ENCODE assay signal across 14 cellular contexts in genomic region chr13:77507931-77508776, GRCh38. TPM values are rescaled to one million over a fixed set of nuclear protein-coding genes. Genes with fewer than 3 reads are reported as not detected.
DNase-seq lines count a peak whose midpoint lies in the region; ATAC-seq and TF ChIP-seq lines count a peak whose summit lies in the region.
"Had no signal": no experiment of that assay in that cellular context is flagged by ENCODE, and none has a peak within 500 bp of the region (broad histone marks: within the 10 kb centered on the region; RNA-seq: fewer than 3 reads in every experiment).

No MANE protein-coding gene starts in this region.

- CTCF ChIA-PET in IMR-90 (lab: Yijun Ruan, JAX), result no interaction called here

- no peak for TF ChIP-seq RAD21 in IMR-90 (IDR thresholded peaks at IDR 0.05; ENCODE audit: low read length)

- H3K27me3 ChIP-seq in IMR-90 (ENCODE audit: control insufficient read depth, insufficient read depth, low read length) (no peaks in the 10 kb centered on the region), adipocyte (replicated peaks; ENCODE audit: control insufficient read depth, insufficient read depth, low read length) (no peaks in the 10 kb centered on the region), mesenchymal stem cell (ENCODE audit: control insufficient read depth in 1 of 2, insufficient read depth in 1 of 2, low read length in 2 of 2) (no peaks in the 10 kb centered on the region), mesendoderm (ENCODE audit: insufficient read depth, low read length, poor library complexity) (no peaks in the 10 kb centered on the region)
- H3K27me3 ChIP-seq: tibial artery had no signal

- H3K9me3 ChIP-seq in IMR-90 (ENCODE audit: control insufficient read depth, insufficient read depth, low read length), result no peaks in the 10 kb centered on the region
- no peaks in the 10 kb centered on the region for H3K9me3 ChIP-seq in adipocyte (ENCODE audit: control insufficient read depth, low read length)
- no peaks in the 10 kb centered on the region for H3K9me3 ChIP-seq in mesenchymal stem cell (ENCODE audit: control insufficient read depth, low read length)
- H3K9me3 ChIP-seq: tibial artery had no signal

- intact Hi-C loops in IMR-90 (cut with micrococcal nuclease), result no loop called here

- H2AK5ac ChIP-seq in IMR-90 (ENCODE audit: low read depth, low read length) (no peak overlapping the region), mesenchymal stem cell (ENCODE audit: low read length, severe bottlenecking) (no peak overlapping the region), mesendoderm (ENCODE audit: low read length) (no peak overlapping the region)

- no peak overlapping the region for H2BK15ac ChIP-seq in IMR-90 (ENCODE audit: low read depth, low read length)
- no peak overlapping the region for H2BK15ac ChIP-seq in mesenchymal stem cell (ENCODE audit: low read depth, poor library complexity, severe bottlenecking)
- H2BK15ac ChIP-seq in mesendoderm (replicated peaks; ENCODE audit: low read depth), result no peak overlapping the region

- H3K56ac ChIP-seq in IMR-90 (ENCODE audit: extremely low read depth, insufficient read depth, low read length), result no peak overlapping the region
- no peak overlapping the region for H3K56ac ChIP-seq in mesendoderm (ENCODE audit: low read length)

- H3K4me2 ChIP-seq in IMR-90 (ENCODE audit: low read depth, low read length) (no peak overlapping the region), mesenchymal stem cell (ENCODE audit: low read length, poor library complexity, severe bottlenecking) (peak overlapping the region; percentile 42), mesendoderm (ENCODE audit: low read length) (no peak overlapping the region)

- no peaks in the 10 kb centered on the region for H3K79me2 ChIP-seq in mesendoderm (ENCODE audit: control insufficient read depth, insufficient read depth, low read length)

- H2BK5ac ChIP-seq in IMR-90 (ENCODE audit: low read depth, low read length, poor library complexity, severe bottlenecking) (no peak overlapping the region), mesenchymal stem cell (ENCODE audit: low read depth, low read length, poor library complexity, severe bottlenecking) (peak overlapping the region; percentile 31), mesendoderm (ENCODE audit: low read length) (no peak overlapping the region)

- H4K5ac ChIP-seq in IMR-90 (ENCODE audit: low read depth, low read length) (no peak overlapping the region), mesendoderm (ENCODE audit: low read length) (no peak overlapping the region)

- no peak overlapping the region for H2BK120ac ChIP-seq in IMR-90 (ENCODE audit: low read depth, low read length)
- no peak overlapping the region for H2BK120ac ChIP-seq in mesenchymal stem cell (ENCODE audit: low read depth, low read length)
- H2BK120ac ChIP-seq in mesendoderm (ENCODE audit: low read depth, low read length), result no peak overlapping the region

- H3K79me1 ChIP-seq in IMR-90 (ENCODE audit: low read depth in 1 of 2, low read length in 2 of 2) (no peaks in the 10 kb centered on the region), mesenchymal stem cell (replicated peaks; ENCODE audit: low read length, poor library complexity, severe bottlenecking) (no peaks in the 10 kb centered on the region), mesendoderm (ENCODE audit: low read length) (no peaks in the 10 kb centered on the region)

- no peaks in the 10 kb centered on the region for H3K36me3 ChIP-seq in IMR-90 (ENCODE audit: control insufficient read depth, insufficient read depth, low read length)
- no peaks in the 10 kb centered on the region for H3K36me3 ChIP-seq in adipocyte (ENCODE audit: control insufficient read depth, insufficient read depth, low read length, severe bottlenecking)
- H3K36me3 ChIP-seq in mesenchymal stem cell (ENCODE audit: control insufficient read depth in 1 of 2, insufficient read depth in 2 of 2, low read depth in 1 of 2, low read length in 2 of 2), result no peaks in the 10 kb centered on the region
- no peaks in the 10 kb centered on the region for H3K36me3 ChIP-seq in mesendoderm (ENCODE audit: control insufficient read depth, insufficient read depth, low read length)
- H3K36me3 ChIP-seq: tibial artery had no signal

- H3K23ac ChIP-seq in IMR-90 (ENCODE audit: low read depth, low read length) (no peak overlapping the region), mesenchymal stem cell (ENCODE audit: low read length in 2 of 2) (no peak overlapping the region), mesendoderm (ENCODE audit: low read length) (no peak overlapping the region)

- no CpG with 5 or more reads among the region's 5 CpGs for WGBS in IMR-90 (ENCODE audit: extremely low coverage in 2 of 2, insufficient read length in 1 of 2), 2 experiments
- 66% methylated on average over 5 of the region's 5 CpGs for WGBS in mesenchymal stem cell
- no CpG with 5 or more reads among the region's 5 CpGs for WGBS in mesendoderm (ENCODE audit: extremely low coverage, insufficient coverage, low lambda C conversion rate)

- H3K4me3 ChIP-seq in IMR-90 (ENCODE audit: insufficient read depth, low read depth, low read length), result no peak overlapping the region
- H3K4me3 ChIP-seq in adipocyte (ENCODE audit: low read length), result no peak overlapping the region
- no peak overlapping the region for H3K4me3 ChIP-seq in mesenchymal stem cell (ENCODE audit: insufficient read depth in 1 of 2, low read depth in 1 of 2, low read length in 2 of 2)
- H3K4me3 ChIP-seq in mesendoderm (ENCODE audit: low read length), result no peak overlapping the region
- H3K4me3 ChIP-seq: tibial artery had no signal

- BruUV-seq in IMR-90 (replicated peaks; lab: Mats Ljungman, UMichigan), result no TSS peak

- H2AFZ ChIP-seq in IMR-90 (replicated peaks; ENCODE audit: low read length, poor library complexity) (no peak overlapping the region), mesenchymal stem cell (ENCODE audit: low read depth, low read length) (no peak overlapping the region)

- TF ChIP-seq POLR2A in IMR-90 (IDR thresholded peaks at IDR 0.05; ENCODE audit: low read depth, low read length), result no peak

- H4K8ac ChIP-seq in IMR-90 (ENCODE audit: low read depth in 2 of 2, low read length in 2 of 2), result no peak overlapping the region
- H4K8ac ChIP-seq in mesenchymal stem cell (ENCODE audit: low read length), result no peak overlapping the region
- H4K8ac ChIP-seq in mesendoderm (ENCODE audit: low read depth, low read length), result no peak overlapping the region

- H2AK9ac ChIP-seq in IMR-90 (replicated peaks; ENCODE audit: low read depth, low read length, poor library complexity), result no peak overlapping the region

- H3K9ac ChIP-seq in IMR-90 (ENCODE audit: low read depth, low read length) (no peak overlapping the region), adipocyte (ENCODE audit: low read length) (no peak overlapping the region), mesenchymal stem cell (ENCODE audit: low read length) (no peak overlapping the region), mesendoderm (ENCODE audit: low read length) (no peak overlapping the region)

- H3K9me1 ChIP-seq in IMR-90 (ENCODE audit: insufficient read depth, low read length), result no peaks in the 10 kb centered on the region

- no peak overlapping the region for H2BK12ac ChIP-seq in mesenchymal stem cell (ENCODE audit: low read length in 2 of 2)

- H3K18ac ChIP-seq in IMR-90 (ENCODE audit: low read depth, low read length) (no peak overlapping the region), mesenchymal stem cell (ENCODE audit: low read depth in 1 of 2, low read length in 2 of 2) (peak overlapping the region in 1 of 2 experiments; percentile 6), mesendoderm (ENCODE audit: low read length) (no peak overlapping the region)

- H2BK20ac ChIP-seq in IMR-90 (ENCODE audit: low read depth, low read length), result no peak overlapping the region

- no peak for TF ChIP-seq CTCF in IMR-90 (conservative IDR thresholded peaks at IDR 0.05; ENCODE audit: low read depth, low read length)

- POLR2A ChIA-PET in IMR-90 (lab: Charles Lee; ENCODE audit: unreplicated experiment), result no interaction called here

- H3K27ac ChIP-seq in IMR-90 (ENCODE audit: insufficient read depth, low read length) (no peak overlapping the region), mesenchymal stem cell (ENCODE audit: low read length, poor library complexity, severe bottlenecking) (peak overlapping the region; percentile 82), mesendoderm (ENCODE audit: low read depth, low read length) (no peak overlapping the region)
- H3K27ac ChIP-seq: tibial artery had no signal

- DNase-seq in DMS153 (lab: John Stamatoyannopoulos, UW) (peak; percentile 16), IMR-90 (peak; percentile 49), adipocyte (ENCODE audit: low read depth) (peak; percentile 65), mesenchymal stem cell (peak; percentile 29), HuH-7.5 (ENCODE audit: low spot score) (no peak), mesendoderm (no peak)
- DNase-seq: activated T-cell treated with anti-CD3 and anti-CD28 coated beads, Interleukin-2, amount 50 U/mL, for 72 hours; endodermal cell; NCI-H146; T-helper 17 cell; tibial artery had no signal

- ATAC-seq in IMR-90 (ENCODE audit: low read depth), result no peak
- ATAC-seq in HG03159 (IDR thresholded peaks at IDR 0.05; ENCODE audit: unreplicated experiment), result no peak
- ATAC-seq in GM19328 (IDR thresholded peaks at IDR 0.05; ENCODE audit: unreplicated experiment), result no peak
- ATAC-seq: T-helper 17 cell had no signal

- H3K4me1 ChIP-seq in IMR-90 (ENCODE audit: control insufficient read depth, insufficient read depth, low read length) (no peaks in the 10 kb centered on the region), adipocyte (ENCODE audit: control insufficient read depth, insufficient read depth, low read length) (peaks cover 15% of the 10 kb centered on the region), mesenchymal stem cell (ENCODE audit: control insufficient read depth, insufficient read depth, low read depth, low read length) (no peaks in the 10 kb centered on the region), mesendoderm (ENCODE audit: control insufficient read depth, low read depth, low read length) (no peaks in the 10 kb centered on the region)

- in situ Hi-C loops in IMR-90 (cut with MboI; ENCODE audit: low sequenced_read_pairs), result no loop called here

- no peak overlapping the region for H4K91ac ChIP-seq in IMR-90 (ENCODE audit: insufficient read depth, low read depth, low read length)
- H4K91ac ChIP-seq in mesenchymal stem cell (ENCODE audit: low read length), result no peak overlapping the region

- no peaks in the 10 kb centered on the region for H4K20me1 ChIP-seq in IMR-90 (ENCODE audit: insufficient read depth, low read length)

- H3K4ac ChIP-seq in IMR-90 (ENCODE audit: low read depth, low read length) (no peak overlapping the region), mesenchymal stem cell (ENCODE audit: low read depth in 1 of 2, low read length in 2 of 2) (no peak overlapping the region), mesendoderm (ENCODE audit: low read depth, low read length) (no peak overlapping the region)

- dilution Hi-C loops in IMR-90 (cut with HindIII; ENCODE audit: low sequenced_read_pairs, unreplicated experiment), result no loop called here

- no peak overlapping the region for H3K14ac ChIP-seq in IMR-90 (replicated peaks; ENCODE audit: low read depth, low read length)
- no peak overlapping the region for H3K14ac ChIP-seq in mesenchymal stem cell (ENCODE audit: low read length in 2 of 2)

RNA-seq across cellular contexts. Expression of gene SCEL, which starts 27.4 kb away (rescaled TPM):
- total RNA-seq in IMR-90 (2012; rRNA removed), result not detected in 2 replicates
- not detected in 2 replicates for polyA plus RNA-seq in IMR-90 (2012; rRNA removed)
- not detected in 2 replicates for polyA plus RNA-seq in IMR-90 (2012; cell fraction: cytosol; rRNA removed)
- not detected in 2 replicates for polyA plus RNA-seq in IMR-90 (2012; cell fraction: nucleus; rRNA removed; ENCODE audit: low replicate concordance)
- polyA plus RNA-seq in mesenchymal stem cell (2013, experiment 1 of 2), result not detected
- polyA plus RNA-seq in mesenchymal stem cell (2013, experiment 2 of 2), result not detected
- 0.07 TPM for polyA plus RNA-seq in mesendoderm (2013, experiment 1 of 2)
- 0.04 TPM for polyA plus RNA-seq in mesendoderm (2013, experiment 2 of 2)
- total RNA-seq: activated T-cell treated with anti-CD3 and anti-CD28 coated beads, Interleukin-2, amount 50 U/mL, for 72 hours; G401; T-helper 17 cell had no signal

Comparison
In these comparisons a context has a peak if more than half of its experiments do, and no peak if none do; other contexts are left out.
1. DNase-seq: peak in DMS153 (single experiment), IMR-90 (single experiment), adipocyte (single experiment) and mesenchymal stem cell (single experiment); none in HuH-7.5 (single experiment) and mesendoderm (single experiment).